In genomic region chr11:13769188-13769587, GRCh38 we compare ENCODE assay signal across 21 cellular contexts.
"Had no signal": no experiment of that assay in that cellular context is flagged by ENCODE, and none has a peak within 500 bp of the region (broad histone marks: within the 10 kb centered on the region; RNA-seq: fewer than 3 reads in every experiment).

No MANE protein-coding gene starts in this region.

- H3K4me3 ChIP-seq: MG63 had no signal

- H3K36me3 ChIP-seq: MG63 had no signal

- H3K27ac ChIP-seq: RWPE1 had no signal

- H3K27me3 ChIP-seq: MG63 had no signal

- ATAC-seq: Panc1, PC-3, SK-N-SH treated with all-trans-retinoic acid at 6 μM for 48 hours had no signal

- DNase-seq: IMR-90, Karpas-422, KG1, MG63, NCI-H1092, NCI-H1105 treated with DMSO at 0.1 percent for 48 hours, NCI-H1417 treated with DMSO at 0.1 percent for 48 hours, NCI-H146, NCI-H1694 treated with DMSO at 0.1 percent for 48 hours, NCI-H1930, NCI-H2081, NCI-H2107, NCI-H2227 treated with DMSO at 0.1 percent for 48 hours, NCI-H524 treated with DMSO at 0.1 percent for 48 hours, NCI-H69, NCI-H774, PC-3, SHP77 had no signal
